In the genomic region with DNA sequence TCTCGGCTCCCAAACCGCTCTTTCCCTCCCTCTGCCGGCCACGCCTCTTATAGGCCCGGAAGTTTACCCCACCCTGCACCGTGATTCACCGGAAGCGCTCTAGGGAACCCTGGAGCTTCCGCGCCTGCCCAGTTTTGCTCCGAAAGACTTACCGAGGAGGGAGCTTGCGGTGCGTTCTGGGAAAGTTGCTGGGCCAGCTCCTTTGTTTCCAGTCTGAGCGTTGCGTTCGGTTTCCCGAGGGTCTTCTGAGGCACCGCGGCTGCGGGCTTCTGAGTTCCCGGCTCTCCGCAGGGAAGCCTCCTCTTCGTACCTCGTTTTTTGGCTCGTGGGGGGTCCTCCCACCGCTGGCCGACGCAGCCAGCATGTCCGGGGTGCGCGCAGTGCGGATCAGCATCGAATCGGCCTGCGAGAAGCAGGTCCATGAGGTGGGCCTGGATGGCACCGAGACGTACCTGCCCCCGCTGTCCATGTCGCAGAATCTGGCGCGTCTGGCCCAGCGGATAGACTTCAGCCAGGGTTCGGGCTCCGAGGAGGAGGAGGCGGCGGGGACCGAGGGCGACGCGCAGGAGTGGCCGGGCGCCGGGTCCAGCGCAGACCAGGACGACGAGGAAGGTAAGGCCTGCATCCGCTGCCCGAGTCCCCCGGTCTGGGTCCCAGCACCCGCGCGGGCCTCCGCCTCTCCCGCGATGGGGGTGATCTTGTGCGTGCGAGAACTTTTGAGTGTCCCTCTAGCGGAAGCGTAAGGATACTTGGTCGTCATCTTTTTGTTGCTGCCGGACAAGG, we compare ENCODE assay signal across 8 cellular contexts. TPM values are rescaled to one million over a fixed set of nuclear protein-coding genes. Genes with fewer than 3 reads are reported as not detected.
A peak's percentile ranks its signal among the peaks of the same experiment; 100 is the strongest.
DNase-seq lines count a peak whose midpoint lies in the region; ATAC-seq and TF ChIP-seq lines count a peak whose summit lies in the region.

A gene with protein sequence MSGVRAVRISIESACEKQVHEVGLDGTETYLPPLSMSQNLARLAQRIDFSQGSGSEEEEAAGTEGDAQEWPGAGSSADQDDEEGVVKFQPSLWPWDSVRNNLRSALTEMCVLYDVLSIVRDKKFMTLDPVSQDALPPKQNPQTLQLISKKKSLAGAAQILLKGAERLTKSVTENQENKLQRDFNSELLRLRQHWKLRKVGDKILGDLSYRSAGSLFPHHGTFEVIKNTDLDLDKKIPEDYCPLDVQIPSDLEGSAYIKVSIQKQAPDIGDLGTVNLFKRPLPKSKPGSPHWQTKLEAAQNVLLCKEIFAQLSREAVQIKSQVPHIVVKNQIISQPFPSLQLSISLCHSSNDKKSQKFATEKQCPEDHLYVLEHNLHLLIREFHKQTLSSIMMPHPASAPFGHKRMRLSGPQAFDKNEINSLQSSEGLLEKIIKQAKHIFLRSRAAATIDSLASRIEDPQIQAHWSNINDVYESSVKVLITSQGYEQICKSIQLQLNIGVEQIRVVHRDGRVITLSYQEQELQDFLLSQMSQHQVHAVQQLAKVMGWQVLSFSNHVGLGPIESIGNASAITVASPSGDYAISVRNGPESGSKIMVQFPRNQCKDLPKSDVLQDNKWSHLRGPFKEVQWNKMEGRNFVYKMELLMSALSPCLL (plus strand): TSS at position 131 of the 783 bp plus-strand sequence. CDS start 232 bp downstream, at position 363.

- ATAC-seq in HG03196 (IDR thresholded peaks at IDR 0.05; ENCODE audit: unreplicated experiment) = peak; percentile 98
- ATAC-seq in activated B cell treated with CpG ODN at 0.5 μM for 24 hours (ENCODE audit: low read depth) = peak; percentile 93

- H3K4me3 Mint-ChIP-seq in activated B cell treated with CpG ODN at 0.5 μM for 24 hours = peak within 1 kb of the TSS; percentile 99

- H3K9me3 ChIP-seq in spleen = no peaks in the 10 kb centered on the region

- H3K27ac Mint-ChIP-seq in activated B cell treated with CpG ODN at 0.5 μM for 24 hours = peak within 1 kb of the TSS; percentile 90

- H3K4me1 ChIP-seq in spleen = peaks cover 19 to 58% (median 34%) of the 10 kb centered on the region in 6 donors

- H3K27me3 Mint-ChIP-seq in activated B cell treated with CpG ODN at 0.5 μM for 24 hours = no peaks in the 10 kb centered on the region

- H3K27ac ChIP-seq in caudate nucleus (ENCODE audit: low read depth, low read length) (peak within 1 kb of the TSS; percentile 82), spleen (peak within 1 kb of the TSS; percentile 91 to 98 (median 95))

- in situ Hi-C loops in GM18951 (cut with MboI; ENCODE audit: low sequenced_read_pairs, unreplicated experiment) = no loop called here

- CTCF ChIA-PET in activated B cell treated with CpG ODN at 0.5 μM for 24 hours (lab: Charles Lee) = interaction anchor here (0.7 to 1.3 kb wide), 5 partner anchors 10 to 550 kb away, joined by 3 to 20 read pairs (median 3); a partner anchor contains a TSS

- 0% methylated on average over 10 to 72 of the region's 72 CpGs for WGBS in spleen, 5 donors

- peaks cover 40% of the 10 kb centered on the region for H3K4me1 Mint-ChIP-seq in activated B cell treated with CpG ODN at 0.5 μM for 24 hours

- peak; percentile 71 for DNase-seq in AG09319 (ENCODE audit: extremely low read depth, low read depth)
- peak; percentile 92 for DNase-seq in NCI-H226
- DNase-seq in activated B cell treated with CpG ODN at 0.5 μM for 24 hours = peak; percentile 75
- DNase-seq in caudate nucleus (lab: John Stamatoyannopoulos, UW) = peak; percentile 39 to 97 (median 90)
- DNase-seq in inferior parietal cortex (ENCODE audit: extremely low spot score) = peak; percentile 98
- DNase-seq in spleen = peak; percentile 97

- H3K36me3 ChIP-seq in spleen = peaks cover 0 to 29% (median 13%) of the 10 kb centered on the region in 6 donors

- POLR2A ChIA-PET in activated B cell treated with CpG ODN at 0.5 μM for 24 hours (lab: Charles Lee) = interaction anchor here (0.6 to 3.1 kb wide), 15 partner anchors 8 to 1447 kb away, joined by 3 to 148 read pairs (median 5); a partner anchor contains a TSS

- TF ChIP-seq POLR2A in GM18951 (IDR thresholded peaks at IDR 0.05; ENCODE audit: extremely low read depth, insufficient read depth, insufficient read length) (peak; percentile 76), spleen (IDR thresholded peaks at IDR 0.05) (peak in 1 of 3 donors; percentile 55)

- peak within 1 kb of the TSS; percentile 81 to 99 (median 89) for H3K4me3 ChIP-seq in spleen

- intact Hi-C loops in activated B cell treated with CpG ODN at 0.5 μM for 24 hours (cut with micrococcal nuclease) = loop anchor here (1.0 to 10.0 kb wide), 7 partner anchors 44 to 1188 kb away; a partner anchor contains a TSS
- intact Hi-C loops in spleen (cut with DNase I; ENCODE audit: low total_unique reads) = no loop called here

- no peaks in the 10 kb centered on the region for H3K27me3 ChIP-seq in spleen (replicated peaks in 1 of 7)

- no peaks in the 10 kb centered on the region for H3K9me3 Mint-ChIP-seq in activated B cell treated with CpG ODN at 0.5 μM for 24 hours

- TF ChIP-seq CTCF in AG09319 (IDR thresholded peaks at IDR 0.05; ENCODE audit: low read depth, low read length) (peak; percentile 43), activated B cell treated with CpG ODN at 0.5 μM for 24 hours (IDR thresholded peaks at IDR 0.05) (no peak), spleen (IDR thresholded peaks at IDR 0.05 in 8 of 11, conservative IDR thresholded peaks at IDR 0.05 in 3 of 11) (peak; percentile 28 to 72 (median 52))

- H3K36me3 Mint-ChIP-seq in activated B cell treated with CpG ODN at 0.5 μM for 24 hours (ENCODE audit: low read depth) = peaks cover 37% of the 10 kb centered on the region

RNA-seq across cellular contexts. Expression of the gene that starts here (rescaled TPM):
- 47.9 and 55.2 TPM in 2 replicates for total RNA-seq in activated B cell treated with CpG ODN at 0.5 μM for 24 hours
- total RNA-seq in spleen = 10 to 100 TPM; 36.1 to 41.3 (median 37.5) TPM
- 10 to 100 TPM; 10.4 to 13.9 (median 12.1) TPM for polyA plus RNA-seq in spleen

Comparison
In these comparisons a context has a peak if more than half of its experiments do, and no peak if none do; other contexts are left out.
1. Peak in every context shown above with its lines: DNase-seq, ATAC-seq, H3K4me3 ChIP-seq and H3K27ac ChIP-seq.